In genomic region chr16:4734063-4734729, GRCh38 we compare ENCODE assay signal across 8 cellular contexts. TPM values are rescaled to one million over a fixed set of nuclear protein-coding genes. Genes with fewer than 3 reads are reported as not detected.
DNase-seq lines count a peak whose midpoint lies in the region; ATAC-seq and TF ChIP-seq lines count a peak whose summit lies in the region.

A gene with protein sequence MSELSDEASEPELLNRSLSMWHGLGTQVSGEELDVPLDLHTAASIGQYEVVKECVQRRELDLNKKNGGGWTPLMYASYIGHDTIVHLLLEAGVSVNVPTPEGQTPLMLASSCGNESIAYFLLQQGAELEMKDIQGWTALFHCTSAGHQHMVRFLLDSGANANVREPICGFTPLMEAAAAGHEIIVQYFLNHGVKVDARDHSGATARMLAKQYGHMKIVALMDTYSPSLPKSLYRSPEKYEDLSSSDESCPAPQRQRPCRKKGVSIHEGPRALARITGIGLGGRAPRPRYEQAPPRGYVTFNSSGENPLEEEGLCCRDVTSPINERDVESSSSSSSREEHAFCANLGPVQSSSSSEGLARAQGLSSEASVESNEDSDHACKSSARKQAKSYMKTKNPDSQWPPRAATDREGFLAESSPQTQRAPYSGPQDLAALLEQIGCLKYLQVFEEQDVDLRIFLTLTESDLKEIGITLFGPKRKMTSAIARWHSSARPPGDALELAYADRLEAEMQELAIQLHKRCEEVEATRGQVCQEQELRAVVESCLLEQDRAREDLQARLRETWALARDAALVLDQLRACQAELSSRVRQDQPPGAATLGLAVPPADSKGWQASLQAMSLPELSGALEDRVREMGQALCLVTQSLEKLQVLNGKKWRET (minus strand): TSS chr16:4734271. CDS start chr16:4730149, 4,122 bp downstream.
Gene DNAAF8, plus strand, starts transcription at chr16:4734537. Its CDS starts 1,978 bp downstream, at chr16:4736515.

- H3K36me3 Mint-ChIP-seq in activated T-helper 17 cell treated with anti-CD3 and anti-CD28 coated beads, Interleukin-2, amount 50 U/mL, for 72 hours (ENCODE audit: low read depth): peaks cover 14% of the 10 kb centered on the region
- no peaks in the 10 kb centered on the region for H3K36me3 Mint-ChIP-seq in natural killer cell

- H3K9me3 ChIP-seq in DOHH2 (ENCODE audit: control insufficient read depth, insufficient read depth, low read length): no peaks in the 10 kb centered on the region

- H4K20me1 ChIP-seq in DOHH2 (ENCODE audit: control insufficient read depth, insufficient read depth, low read depth, low read length) (no peaks in the 10 kb centered on the region), KMS-11 (ENCODE audit: insufficient read depth) (no peaks in the 10 kb centered on the region)

- TF ChIP-seq CTCF in DOHH2 (IDR thresholded peaks at IDR 0.05; ENCODE audit: low read depth, low read length, poor library complexity, severe bottlenecking) (no peak), KMS-11 (conservative IDR thresholded peaks at IDR 0.05; ENCODE audit: low read depth, low read length) (no peak), natural killer cell (IDR thresholded peaks at IDR 0.05) (no peak)

- H3K27me3 Mint-ChIP-seq in activated T-helper 17 cell treated with anti-CD3 and anti-CD28 coated beads, Interleukin-2, amount 50 U/mL, for 72 hours: peaks cover 3% of the 10 kb centered on the region
- no peaks in the 10 kb centered on the region for H3K27me3 Mint-ChIP-seq in natural killer cell (ENCODE audit: low read depth in 2 of 2)

- H3K9ac ChIP-seq in KMS-11: peak within 1 kb of the TSS; percentile 48

- H3K4me3 ChIP-seq in DOHH2 (ENCODE audit: low read length): peak within 1 kb of the TSS; percentile 84
- H3K4me3 ChIP-seq in KMS-11 (IDR thresholded peaks at IDR 0.05; ENCODE audit: insufficient read depth, low read depth, low read length): peak within 1 kb of the TSS; percentile 41

- peaks cover 9% of the 10 kb centered on the region for H3K4me1 Mint-ChIP-seq in activated T-helper 17 cell treated with anti-CD3 and anti-CD28 coated beads, Interleukin-2, amount 50 U/mL, for 72 hours
- H3K4me1 Mint-ChIP-seq in natural killer cell: peaks cover 12 to 24% of the 10 kb centered on the region in 2 donors

- H3K4me3 Mint-ChIP-seq in activated T-helper 17 cell treated with anti-CD3 and anti-CD28 coated beads, Interleukin-2, amount 50 U/mL, for 72 hours: peak within 1 kb of the TSS; percentile 92
- H3K4me3 Mint-ChIP-seq in natural killer cell: peak within 1 kb of the TSS; percentile 90

- H3K27ac Mint-ChIP-seq in activated T-helper 17 cell treated with anti-CD3 and anti-CD28 coated beads, Interleukin-2, amount 50 U/mL, for 72 hours: peak within 1 kb of the TSS; percentile 89
- peak within 1 kb of the TSS; percentile 87 to 91 for H3K27ac Mint-ChIP-seq in natural killer cell

- H3K4me2 ChIP-seq in DOHH2 (ENCODE audit: low read length): peak within 1 kb of the TSS; percentile 71
- peak within 1 kb of the TSS; percentile 92 for H3K4me2 ChIP-seq in KMS-11

- peaks cover 15% of the 10 kb centered on the region for H3K79me2 ChIP-seq in DOHH2 (ENCODE audit: control insufficient read depth, low read length)
- H3K79me2 ChIP-seq in KMS-11 (ENCODE audit: insufficient read depth, low read depth): no peaks in the 10 kb centered on the region; the same call in 1 of the 2 replicates

- DNase-seq in RPMI7951 (ENCODE audit: low read depth) (peak; percentile 96), fibroblast of peridontal ligament (ENCODE audit: extremely low read depth) (peak; percentile 96), natural killer cell (peak; percentile 78)
- peak; percentile 63 to 87 (median 76) for DNase-seq in stimulated activated naive CD4-positive, alpha-beta T cell (lab: John Stamatoyannopoulos, UW)

- ATAC-seq in GM21786 (IDR thresholded peaks at IDR 0.05; ENCODE audit: unreplicated experiment): peak; percentile 73
- peak; percentile 85 for ATAC-seq in activated T-helper 17 cell treated with anti-CD3 and anti-CD28 coated beads, Interleukin-2, amount 50 U/mL, for 72 hours (replicated peaks)
- ATAC-seq in natural killer cell: peak; percentile 74 to 87 (median 78)

- no peaks in the 10 kb centered on the region for H3K27me3 ChIP-seq in DOHH2 (ENCODE audit: control insufficient read depth, low read length)
- H3K27me3 ChIP-seq in KMS-11 (ENCODE audit: insufficient read depth, low read depth): no peaks in the 10 kb centered on the region

- peak within 1 kb of the TSS; percentile 26 for H3K27ac ChIP-seq in DOHH2 (ENCODE audit: low read depth, low read length)
- peak within 1 kb of the TSS; percentile 72 for H3K27ac ChIP-seq in KMS-11

- peaks cover 7% of the 10 kb centered on the region for H3K4me1 ChIP-seq in DOHH2 (ENCODE audit: control insufficient read depth, low read length)
- H3K4me1 ChIP-seq in KMS-11 (ENCODE audit: low read depth, poor library complexity, severe bottlenecking): peaks cover 14% of the 10 kb centered on the region

- H3K36me3 ChIP-seq in DOHH2 (ENCODE audit: control insufficient read depth, low read length) (no peaks in the 10 kb centered on the region), KMS-11 (ENCODE audit: insufficient read depth) (no peaks in the 10 kb centered on the region)

- H2AFZ ChIP-seq in KMS-11 (ENCODE audit: low read depth): peak within 1 kb of the TSS; percentile 92

- H3F3A ChIP-seq in DOHH2 (ENCODE audit: control insufficient read depth, insufficient read depth): no peaks in the 10 kb centered on the region

- no peaks in the 10 kb centered on the region for H3K9me2 ChIP-seq in DOHH2 (replicated peaks; ENCODE audit: control insufficient read depth, low read length)

- intact Hi-C loops in natural killer cell (cut with micrococcal nuclease): loop anchor here (1.0 to 2.0 kb wide), 3 partner anchors 35 to 69 kb away; partner anchors contain the start of genes NUDT16L1 and ROGDI

- H3K9me3 Mint-ChIP-seq in activated T-helper 17 cell treated with anti-CD3 and anti-CD28 coated beads, Interleukin-2, amount 50 U/mL, for 72 hours: no peaks in the 10 kb centered on the region
- H3K9me3 Mint-ChIP-seq in natural killer cell: no peaks in the 10 kb centered on the region

RNA-seq across cellular contexts. Expression of the first gene that starts in this region (rescaled TPM):
- 8.9 and 10.6 TPM in 2 replicates for total RNA-seq in RPMI7951 (2014; rRNA removed; shearing (Covaris generic))
- total RNA-seq in activated T-helper 17 cell treated with anti-CD3 and anti-CD28 coated beads, Interleukin-2, amount 50 U/mL, for 72 hours: 10 to 100 TPM; 14.0 to 15.7 TPM
- 10 to 100 TPM; 19.7 to 20.8 (median 20.5) TPM for total RNA-seq in natural killer cell

RNA-seq across cellular contexts. Expression of gene DNAAF8, which starts in this region (rescaled TPM):
- total RNA-seq in RPMI7951 (2014; rRNA removed; shearing (Covaris generic)): 0.36 and 0.49 TPM in 2 replicates
- not detected for total RNA-seq in activated T-helper 17 cell treated with anti-CD3 and anti-CD28 coated beads, Interleukin-2, amount 50 U/mL, for 72 hours
- under 1 TPM in 1 of 3 donors, not detected in 2; 0.54 TPM for total RNA-seq in natural killer cell

Comparison
In these comparisons a context has a peak if more than half of its experiments do, and no peak if none do; other contexts are left out.
1. Peak in every context shown above with its lines: DNase-seq, ATAC-seq, H3K4me3 ChIP-seq and H3K27ac ChIP-seq.